In the genomic region with DNA sequence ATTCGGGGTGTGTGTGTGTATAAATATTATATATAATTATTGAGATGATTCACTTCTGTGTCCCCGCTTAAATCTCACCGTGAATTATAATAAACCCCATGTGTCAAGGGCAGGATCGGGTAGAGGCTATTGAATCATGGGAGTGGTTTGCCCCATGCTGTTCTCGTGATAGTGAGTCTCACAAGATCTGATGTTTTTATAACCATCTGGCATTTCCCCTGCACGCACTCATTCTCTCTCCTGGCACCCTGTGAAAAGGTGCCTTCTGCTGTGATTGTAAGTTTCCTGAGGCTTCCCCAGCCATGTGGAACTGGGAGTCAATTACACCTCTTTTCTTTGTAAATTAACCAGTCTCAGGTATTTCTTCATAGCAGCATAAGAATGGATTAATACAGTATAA, we compare ENCODE assay signal across 29 cellular contexts.
"Had no signal": no experiment of that assay in that cellular context is flagged by ENCODE, and none has a peak within 500 bp of the region (broad histone marks: within the 10 kb centered on the region; RNA-seq: fewer than 3 reads in every experiment).

No MANE protein-coding gene starts in this region.

- DNase-seq: activated CD4-positive, alpha-beta memory T cell treated with anti-CD3 and anti-CD28 coated beads for 36 hours; activated CD4-positive, alpha-beta T cell treated with anti-CD3 and anti-CD28 coated beads, Interleukin-2, amount 10 ng/mL, durations not matched to agents 7 days and 5 days; activated CD4-positive, CD25-positive, alpha-beta regulatory T cell; activated CD8-positive, alpha-beta memory T cell treated with anti-CD3 and anti-CD28 coated beads for 24 hours; activated effector memory CD4-positive, alpha-beta T cell treated with anti-CD3 and anti-CD28 coated beads, Interleukin-2, amount 50 U/mL, for 16 hours; activated naive CD4-positive, alpha-beta T cell treated with Interleukin-2 at 50 U/mL for 16 hours; activated naive CD8-positive, alpha-beta T cell treated with anti-CD3 and anti-CD28 coated beads, Interleukin-2, amount 50 U/mL, for 24 hours; activated T-cell treated with anti-CD3 and anti-CD28 coated beads, Interleukin-2, amount 50 U/mL, for 4 hours; amniotic stem cell; body of pancreas; central memory CD4-positive, alpha-beta T cell; KG1; NCI-H1092; NCI-H1417 treated with DMSO at 0.1 percent for 48 hours; NCI-H1694; NCI-H2029; NCI-H2107; NCI-H526 treated with DMSO at 0.1 percent for 48 hours; NK-92 treated with Interleukin-12 subunit alpha and Interleukin-12 subunit beta, amount 100 ng/mL, for 24 hours; OCI-M1; RPMI8226; SHP77; T-helper 2 cell; T1000 had no signal

- H3K4me1 ChIP-seq: ascending aorta, body of pancreas, SJSA1 had no signal

- H3K4me3 Mint-ChIP-seq: activated CD4-positive, alpha-beta memory T cell treated with anti-CD3 and anti-CD28 coated beads for 36 hours; activated CD4-positive, alpha-beta T cell treated with anti-CD3 and anti-CD28 coated beads, Interleukin-2, amount 10 ng/mL, durations not matched to agents 7 days and 5 days; activated naive CD8-positive, alpha-beta T cell treated with anti-CD3 and anti-CD28 coated beads, Interleukin-2, amount 50 U/mL, for 24 hours; activated T-cell treated with anti-CD3 and anti-CD28 coated beads, Interleukin-2, amount 50 U/mL, for 4 hours had no signal

- H3K27ac ChIP-seq: ascending aorta, body of pancreas, SJSA1, VCaP had no signal

- H3K36me3 Mint-ChIP-seq: activated CD4-positive, alpha-beta memory T cell treated with anti-CD3 and anti-CD28 coated beads for 36 hours; activated naive CD4-positive, alpha-beta T cell treated with anti-CD3 and anti-CD28 coated beads, Interleukin-2, amount 50 U/mL, for 72 hours had no signal

- H3K36me3 ChIP-seq: ascending aorta, SJSA1 had no signal

- H3K27me3 ChIP-seq: ascending aorta, body of pancreas, SJSA1 had no signal

- H3K27me3 Mint-ChIP-seq: activated CD4-positive, alpha-beta memory T cell treated with anti-CD3 and anti-CD28 coated beads for 36 hours; activated CD4-positive, alpha-beta T cell treated with anti-CD3 and anti-CD28 coated beads, Interleukin-2, amount 10 ng/mL, durations not matched to agents 7 days and 5 days; activated naive CD8-positive, alpha-beta T cell treated with anti-CD3 and anti-CD28 coated beads, Interleukin-2, amount 50 U/mL, for 24 hours had no signal

- H3K4me1 Mint-ChIP-seq: activated CD4-positive, alpha-beta T cell treated with anti-CD3 and anti-CD28 coated beads, Interleukin-2, amount 10 ng/mL, durations not matched to agents 7 days and 5 days; activated naive CD8-positive, alpha-beta T cell treated with anti-CD3 and anti-CD28 coated beads, Interleukin-2, amount 50 U/mL, for 24 hours had no signal

- ATAC-seq: activated naive CD4-positive, alpha-beta T cell treated with anti-CD3 and anti-CD28 coated beads, Interleukin-2, amount 50 U/mL, for 72 hours; activated naive CD8-positive, alpha-beta T cell treated with anti-CD3 and anti-CD28 coated beads, Interleukin-2, amount 50 U/mL, for 24 hours; activated T-cell treated with anti-CD3 and anti-CD28 coated beads, Interleukin-2, amount 50 U/mL, for 4 hours; body of pancreas; Panc1 had no signal

- H3K9me3 ChIP-seq: ascending aorta, body of pancreas, SJSA1 had no signal

- H3K27ac Mint-ChIP-seq: activated CD4-positive, alpha-beta memory T cell treated with anti-CD3 and anti-CD28 coated beads for 36 hours; activated CD4-positive, alpha-beta T cell treated with anti-CD3 and anti-CD28 coated beads, Interleukin-2, amount 10 ng/mL, durations not matched to agents 7 days and 5 days; activated naive CD4-positive, alpha-beta T cell treated with anti-CD3 and anti-CD28 coated beads, Interleukin-2, amount 50 U/mL, for 72 hours; activated naive CD8-positive, alpha-beta T cell treated with anti-CD3 and anti-CD28 coated beads, Interleukin-2, amount 50 U/mL, for 24 hours had no signal

- H3K4me3 ChIP-seq: ascending aorta, body of pancreas, SJSA1 had no signal
